Comparison of ENCODE assay signal across 21 cellular contexts in genomic region chrX:43633757-43634156, GRCh38. TPM values are rescaled to one million over a fixed set of nuclear protein-coding genes. Genes with fewer than 3 reads are reported as not detected.
"Had no signal": no experiment of that assay in that cellular context is flagged by ENCODE, and none has a peak within 500 bp of the region (broad histone marks: within the 10 kb centered on the region; RNA-seq: fewer than 3 reads in every experiment).

No MANE protein-coding gene starts in this region.

- H3K4me3 ChIP-seq: coronary artery, esophagus muscularis mucosa, left ventricle myocardium inferior, lower lobe of right lung, neural progenitor cell, ovary, right atrium auricular region, sigmoid colon, skin epidermis had no signal

- H3K4me1 ChIP-seq: esophagus muscularis mucosa, left ventricle myocardium inferior, lower lobe of right lung, right atrium auricular region, sigmoid colon had no signal

- H3K9ac ChIP-seq: neural progenitor cell had no signal

- H3K4me2 ChIP-seq: neural progenitor cell had no signal

- ATAC-seq: left cardiac atrium; lower lobe of right lung; natural killer cell treated with Interleukin-12 subunit alpha and Interleukin-12 subunit beta and Interleukin-15 and Interleukin-18, amount 100 ng/mL, for 72 hours had no signal

- H3K27ac ChIP-seq: coronary artery, esophagus muscularis mucosa, left ventricle myocardium inferior, lower lobe of right lung, neural progenitor cell, ovary, right atrium auricular region, sigmoid colon, skin epidermis had no signal

- H2AFZ ChIP-seq: neural progenitor cell had no signal

- H3K27me3 ChIP-seq: esophagus muscularis mucosa, neural progenitor cell, ovary, right atrium auricular region, sigmoid colon had no signal

- H3K9me3 ChIP-seq: esophagus muscularis mucosa, left ventricle myocardium inferior, lower lobe of right lung, ovary, right atrium auricular region, sigmoid colon had no signal

- DNase-seq: effector CD4-positive, alpha-beta T cell; endodermal cell; foreskin fibroblast; immature natural killer cell; kidney; left cardiac atrium; left ventricle myocardium inferior; lower lobe of right lung; mesenchymal stem cell; midbrain; nucleus accumbens; ovary; sigmoid colon; stimulated activated CD4-positive, alpha-beta T cell treated with anti-CD3 and anti-CD28 coated beads, Interleukin-2, amount 100 ng/mL, for 24 hours; stimulated activated naive CD4-positive, alpha-beta T cell had no signal

- H3K36me3 ChIP-seq: esophagus muscularis mucosa, left ventricle myocardium inferior, lower lobe of right lung, neural progenitor cell, ovary, right atrium auricular region, sigmoid colon had no signal

RNA-seq across cellular contexts. Expression of gene MAOA, which starts 22.3 kb away (rescaled TPM):
- polyA plus RNA-seq: immature natural killer cell had no signal
